ENCODE assay signal across 16 cellular contexts in genomic region chr13:72985610-72986009, GRCh38.
DNase-seq lines count a peak whose midpoint lies in the region; ATAC-seq and TF ChIP-seq lines count a peak whose summit lies in the region.
"Had no signal": no experiment of that assay in that cellular context is flagged by ENCODE, and none has a peak within 500 bp of the region (broad histone marks: within the 10 kb centered on the region; RNA-seq: fewer than 3 reads in every experiment).

No MANE protein-coding gene starts in this region.

- no peaks in the 10 kb centered on the region for H3K9me2 ChIP-seq in hepatocyte (replicated peaks; ENCODE audit: insufficient read depth)

- no peaks in the 10 kb centered on the region for H3K79me2 ChIP-seq in hepatocyte

- H3K27ac Mint-ChIP-seq in Caco-2 (ENCODE audit: unreplicated experiment), result peak overlapping the region; percentile 32
- peak overlapping the region; percentile 23 for H3K27ac Mint-ChIP-seq in stimulated activated effector memory CD8-positive, alpha-beta T cell treated with anti-CD3 and anti-CD28 coated beads, Interleukin-12 subunit alpha, Interleukin-12 subunit beta, amount 100 ng/mL, for 72 hours
- H3K27ac Mint-ChIP-seq: HFFc6 had no signal

- H3K27ac ChIP-seq in hepatocyte, result peak overlapping the region; percentile 52

- H3K4me3 Mint-ChIP-seq in Caco-2 (ENCODE audit: unreplicated experiment), result no peak overlapping the region
- no peak overlapping the region for H3K4me3 Mint-ChIP-seq in stimulated activated effector memory CD8-positive, alpha-beta T cell treated with anti-CD3 and anti-CD28 coated beads, Interleukin-12 subunit alpha, Interleukin-12 subunit beta, amount 100 ng/mL, for 72 hours
- H3K4me3 Mint-ChIP-seq: CD4-positive, alpha-beta memory T cell; HFFc6 had no signal

- WGBS in hepatocyte (ENCODE audit: low lambda C conversion rate, missing lambda C conversion rate), result 66% methylated on average over 1 of the region's 1 CpG

- CTCF ChIA-PET in Caco-2 (lab: Charles Lee), result no interaction called here

- H4K20me1 ChIP-seq in hepatocyte (ENCODE audit: insufficient read depth, poor library complexity, severe bottlenecking), result no peaks in the 10 kb centered on the region

- TF ChIP-seq CTCF in Caco-2 (IDR thresholded peaks at IDR 0.05; ENCODE audit: insufficient read depth in 1 of 2, low read depth in 1 of 2, low read length in 1 of 2, severe bottlenecking in 1 of 2, unreplicated experiment in 1 of 2), result no peak
- no peak for TF ChIP-seq CTCF in hepatocyte (IDR thresholded peaks at IDR 0.05; ENCODE audit: poor library complexity)
- TF ChIP-seq CTCF in mucosa of descending colon (IDR thresholded peaks at IDR 0.05), result no peak

- no peaks in the 10 kb centered on the region for H3K9me3 ChIP-seq in Caco-2
- H3K9me3 ChIP-seq in hepatocyte (ENCODE audit: low read depth), result no peaks in the 10 kb centered on the region
- H3K9me3 ChIP-seq in mucosa of descending colon, result no peaks in the 10 kb centered on the region
- H3K9me3 ChIP-seq: HAP-1 had no signal

- H3K9me3 Mint-ChIP-seq in Caco-2 (ENCODE audit: unreplicated experiment), result peaks cover 1% of the 10 kb centered on the region
- H3K9me3 Mint-ChIP-seq in stimulated activated effector memory CD8-positive, alpha-beta T cell treated with anti-CD3 and anti-CD28 coated beads, Interleukin-12 subunit alpha, Interleukin-12 subunit beta, amount 100 ng/mL, for 72 hours, result no peaks in the 10 kb centered on the region
- H3K9me3 Mint-ChIP-seq: CD4-positive, alpha-beta memory T cell; HFFc6 had no signal

- ATAC-seq in mucosa of descending colon (peak; percentile 70), HG02588 (IDR thresholded peaks at IDR 0.05; ENCODE audit: unreplicated experiment) (no peak)
- no peak for ATAC-seq in stimulated activated effector memory CD8-positive, alpha-beta T cell treated with anti-CD3 and anti-CD28 coated beads, Interleukin-12 subunit alpha, Interleukin-12 subunit beta, amount 100 ng/mL, for 72 hours

- BruUV-seq in Caco-2 (replicated peaks; lab: Mats Ljungman, UMichigan), result no TSS peak

- H3K36me3 ChIP-seq in Caco-2 (ENCODE audit: control insufficient read depth, insufficient read depth, low read length) (no peaks in the 10 kb centered on the region), hepatocyte (replicated peaks; ENCODE audit: insufficient read depth, low read depth) (no peaks in the 10 kb centered on the region), mucosa of descending colon (ENCODE audit: low read depth) (no peaks in the 10 kb centered on the region)
- H3K36me3 ChIP-seq: HAP-1 had no signal

- H3K4me1 ChIP-seq in Caco-2 (peaks cover 44% of the 10 kb centered on the region), hepatocyte (ENCODE audit: insufficient read depth) (peaks cover 11% of the 10 kb centered on the region), mucosa of descending colon (ENCODE audit: low read depth) (peaks cover 5% of the 10 kb centered on the region)
- H3K4me1 ChIP-seq: HAP-1 had no signal

- peaks cover 8% of the 10 kb centered on the region for H3K36me3 Mint-ChIP-seq in Caco-2 (ENCODE audit: insufficient read depth, unreplicated experiment)
- H3K36me3 Mint-ChIP-seq in stimulated activated effector memory CD8-positive, alpha-beta T cell treated with anti-CD3 and anti-CD28 coated beads, Interleukin-12 subunit alpha, Interleukin-12 subunit beta, amount 100 ng/mL, for 72 hours, result no peaks in the 10 kb centered on the region

- DNase-seq in Caco-2, result no peak
- peak; percentile 41 for DNase-seq in hepatocyte (ENCODE audit: low spot score)
- no peak for DNase-seq in mucosa of descending colon
- DNase-seq in stimulated activated effector memory CD8-positive, alpha-beta T cell treated with anti-CD3 and anti-CD28 coated beads, Interleukin-12 subunit alpha, Interleukin-12 subunit beta, amount 100 ng/mL, for 72 hours (ENCODE audit: low spot score in 2 of 2), result no peak
- no peak for DNase-seq in kidney tubule cell (ENCODE audit: low spot score)
- no peak for DNase-seq in A172 (ENCODE audit: low spot score)
- DNase-seq: 8988T; C1 segment of cervical spinal cord; CD4-positive, alpha-beta memory T cell; COR-L47; DMS153; DND-41; GOT3; HFFc6 had no signal

- intact Hi-C loops in Caco-2 (cut with micrococcal nuclease; ENCODE audit: unreplicated experiment), result loop anchor here (2.0 to 5.0 kb wide), 3 partner anchors 17 to 412 kb away; partner anchors contain the start of gene KLF5
- intact Hi-C loops in mucosa of descending colon (cut with DNase I, micrococcal nuclease), result no loop called here

- H3K27me3 Mint-ChIP-seq in Caco-2 (ENCODE audit: insufficient read depth, unreplicated experiment), result no peaks in the 10 kb centered on the region
- H3K27me3 Mint-ChIP-seq: CD4-positive, alpha-beta memory T cell had no signal

- no peaks in the 10 kb centered on the region for H3K4me1 Mint-ChIP-seq in Caco-2 (ENCODE audit: low read depth, unreplicated experiment)
- H3K4me1 Mint-ChIP-seq in stimulated activated effector memory CD8-positive, alpha-beta T cell treated with anti-CD3 and anti-CD28 coated beads, Interleukin-12 subunit alpha, Interleukin-12 subunit beta, amount 100 ng/mL, for 72 hours, result no peaks in the 10 kb centered on the region
- H3K4me1 Mint-ChIP-seq: CD4-positive, alpha-beta memory T cell had no signal

- H2AFZ ChIP-seq in hepatocyte, result no peak overlapping the region

- H3K27me3 ChIP-seq in Caco-2 (replicated peaks; ENCODE audit: control insufficient read depth, insufficient read depth, low read length), result no peaks in the 10 kb centered on the region
- no peaks in the 10 kb centered on the region for H3K27me3 ChIP-seq in hepatocyte

- POLR2A ChIA-PET in Caco-2 (lab: Charles Lee), result no interaction called here

- no peak overlapping the region for H3K4me2 ChIP-seq in hepatocyte

- H3K4me3 ChIP-seq in Caco-2 (ENCODE audit: low read depth, low read length) (no peak overlapping the region), hepatocyte (no peak overlapping the region), mucosa of descending colon (no peak overlapping the region)
- H3K4me3 ChIP-seq: HAP-1 had no signal
